Comparison of ENCODE assay signal across 21 cellular contexts in genomic region chr5:102718819-102719218, GRCh38. TPM values are rescaled to one million over a fixed set of nuclear protein-coding genes. Genes with fewer than 3 reads are reported as not detected.
DNase-seq lines count a peak whose midpoint lies in the region; ATAC-seq and TF ChIP-seq lines count a peak whose summit lies in the region.
"Had no signal": no experiment of that assay in that cellular context is flagged by ENCODE, and none has a peak within 500 bp of the region (broad histone marks: within the 10 kb centered on the region; RNA-seq: fewer than 3 reads in every experiment).

No MANE protein-coding gene starts in this region.

- H3K36me3 Mint-ChIP-seq in HFFc6 (ENCODE audit: low read depth), result no peaks in the 10 kb centered on the region; the same call in 1 of the 2 replicates
- H3K36me3 Mint-ChIP-seq: stimulated activated naive B cell treated with anti-CD40 and anti-IgM and Interleukin-4, amounts not matched to agents 10 μg/mL and 1 μg/mL and 100 μg/mL, for 72 hours had no signal

- H3K4me1 ChIP-seq in foreskin keratinocyte (peaks cover 51% of the 10 kb centered on the region), heart right ventricle (peaks cover 0 to 5% (median 0%) of the 10 kb centered on the region in 9 donors)

- H3K27me3 Mint-ChIP-seq in HFFc6 (ENCODE audit: insufficient read depth), result no peaks in the 10 kb centered on the region
- H3K27me3 Mint-ChIP-seq: dendritic cell treated with granulocyte-macrophage colony-stimulating factor and Interleukin-4, amounts not matched to agents 40 ng/mL and 50 ng/mL, for 4 days; stimulated activated naive B cell treated with anti-CD40 and anti-IgM and Interleukin-4, amounts not matched to agents 10 μg/mL and 1 μg/mL and 100 μg/mL, for 72 hours had no signal

- H3K36me3 ChIP-seq in heart right ventricle, result no peaks in the 10 kb centered on the region
- H3K36me3 ChIP-seq: brain microvascular endothelial cell had no signal

- H3K27ac ChIP-seq in foreskin keratinocyte (peak overlapping the region; percentile 76), heart right ventricle (no peak overlapping the region)
- H3K27ac ChIP-seq: brain microvascular endothelial cell had no signal

- intact Hi-C loops in heart right ventricle (cut with DNase I), result no loop called here

- peak; percentile 22 for DNase-seq in AG08395 (ENCODE audit: low spot score)
- peak; percentile 26 for DNase-seq in HFFc6
- peak; percentile 4 for DNase-seq in astrocyte of the cerebellum (ENCODE audit: low read depth)
- peak; percentile 81 to 88 for DNase-seq in foreskin keratinocyte
- no peak for DNase-seq in heart right ventricle
- no peak for DNase-seq in NCI-H774 (lab: John Stamatoyannopoulos, UW)
- DNase-seq: activated T-cell treated with anti-CD3 and anti-CD28 coated beads, Interleukin-2, amount 50 U/mL, for 48 hours; brain microvascular endothelial cell; CD4-positive, alpha-beta memory T cell; DMS79 treated with DMSO at 0.1 percent for 48 hours; H7; NCI-H2081; NCI-H510A; nephron progenitor cell; Right ventricle myocardium superior; stimulated activated naive B cell treated with anti-CD40 and anti-IgM and Interleukin-4, amounts not matched to agents 10 μg/mL and 1 μg/mL and 100 μg/mL, for 72 hours; T-helper 17 cell had no signal

- ATAC-seq in foreskin keratinocyte, result peak; percentile 88
- no peak for ATAC-seq in heart right ventricle
- no peak for ATAC-seq in SK-N-SH treated with all-trans-retinoic acid at 6 μM for 48 hours
- no peak for ATAC-seq in GM18861 (IDR thresholded peaks at IDR 0.05; ENCODE audit: unreplicated experiment)
- ATAC-seq: stimulated activated naive B cell treated with anti-CD40 and anti-IgM and Interleukin-4, amounts not matched to agents 10 μg/mL and 1 μg/mL and 100 μg/mL, for 72 hours; T-helper 17 cell had no signal

- no peaks in the 10 kb centered on the region for H3K9me3 Mint-ChIP-seq in HFFc6
- H3K9me3 Mint-ChIP-seq: dendritic cell treated with granulocyte-macrophage colony-stimulating factor and Interleukin-4, amounts not matched to agents 40 ng/mL and 50 ng/mL, for 4 days had no signal

- in situ Hi-C loops in astrocyte of the cerebellum (cut with HindIII; ENCODE audit: low sequenced_read_pairs), result no loop called here

- H3K9me3 ChIP-seq in heart right ventricle, result no peaks in the 10 kb centered on the region

- H3K27ac Mint-ChIP-seq in HFFc6, result peak overlapping the region; percentile 24; the same call in 1 of the 2 replicates
- H3K27ac Mint-ChIP-seq: activated naive CD4-positive, alpha-beta T cell treated with anti-CD3 and anti-CD28 coated beads, Interleukin-2, amount 50 U/mL, for 72 hours; CD4-positive, alpha-beta memory T cell; dendritic cell treated with granulocyte-macrophage colony-stimulating factor and Interleukin-4, amounts not matched to agents 40 ng/mL and 50 ng/mL, for 4 days; stimulated activated naive B cell treated with anti-CD40 and anti-IgM and Interleukin-4, amounts not matched to agents 10 μg/mL and 1 μg/mL and 100 μg/mL, for 72 hours; T-helper 17 cell had no signal

- WGBS in heart right ventricle, 2 donors, result 76 to 84% methylated on average over 4 of the region's 4 CpGs

- H3K4me3 ChIP-seq in astrocyte of the cerebellum (ENCODE audit: low read depth, low read length) (no peak overlapping the region), heart right ventricle (no peak overlapping the region)

- peaks cover 88% of the 10 kb centered on the region for H3K4me1 Mint-ChIP-seq in HFFc6 (ENCODE audit: low read depth)
- H3K4me1 Mint-ChIP-seq: CD4-positive, alpha-beta memory T cell; T-helper 17 cell had no signal

- no peak overlapping the region for H3K4me3 Mint-ChIP-seq in HFFc6
- H3K4me3 Mint-ChIP-seq: CD4-positive, alpha-beta memory T cell; dendritic cell treated with granulocyte-macrophage colony-stimulating factor and Interleukin-4, amounts not matched to agents 40 ng/mL and 50 ng/mL, for 4 days; nephron progenitor cell; stimulated activated naive B cell treated with anti-CD40 and anti-IgM and Interleukin-4, amounts not matched to agents 10 μg/mL and 1 μg/mL and 100 μg/mL, for 72 hours; T-helper 17 cell had no signal

- no peak for TF ChIP-seq CTCF in HFFc6 (IDR thresholded peaks at IDR 0.05)
- no peak for TF ChIP-seq CTCF in astrocyte of the cerebellum (IDR thresholded peaks at IDR 0.05; ENCODE audit: low read depth, low read length, missing control alignments)
- no peak for TF ChIP-seq CTCF in foreskin keratinocyte (conservative IDR thresholded peaks at IDR 0.05)
- TF ChIP-seq CTCF in heart right ventricle (IDR thresholded peaks at IDR 0.05), result no peak

- H3K27me3 ChIP-seq in foreskin keratinocyte, result no peaks in the 10 kb centered on the region
- H3K27me3 ChIP-seq in heart right ventricle, result no peaks in the 10 kb centered on the region
- H3K27me3 ChIP-seq: brain microvascular endothelial cell had no signal

TF ChIP-seq in SK-N-SH treated with all-trans-retinoic acid at 6 μM for 48 hours, 23 proteins besides CTCF, POLR2A, EP300 and RAD21 (continues in another document):
- TF ChIP-seq ZC3H10 (CRISPR knock-in tag; IDR thresholded peaks at IDR 0.05) (no peak), ZNF70 (CRISPR knock-in tag; IDR thresholded peaks at IDR 0.05) (no peak), ISL1 (CRISPR knock-in tag; IDR thresholded peaks at IDR 0.05) (no peak), CSRNP3 (CRISPR knock-in tag; IDR thresholded peaks at IDR 0.05) (no peak), SNAI2 (CRISPR knock-in tag; IDR thresholded peaks at IDR 0.05) (no peak), PPARA (CRISPR knock-in tag; IDR thresholded peaks at IDR 0.05; ENCODE audit: borderline replicate concordance) (no peak), ZFP30 (CRISPR knock-in tag; IDR thresholded peaks at IDR 0.05) (no peak), TSHZ2 (CRISPR knock-in tag; IDR thresholded peaks at IDR 0.05) (no peak), CSDC2 (CRISPR knock-in tag; IDR thresholded peaks at IDR 0.05) (no peak)
- TF ChIP-seq, protein P1, sequence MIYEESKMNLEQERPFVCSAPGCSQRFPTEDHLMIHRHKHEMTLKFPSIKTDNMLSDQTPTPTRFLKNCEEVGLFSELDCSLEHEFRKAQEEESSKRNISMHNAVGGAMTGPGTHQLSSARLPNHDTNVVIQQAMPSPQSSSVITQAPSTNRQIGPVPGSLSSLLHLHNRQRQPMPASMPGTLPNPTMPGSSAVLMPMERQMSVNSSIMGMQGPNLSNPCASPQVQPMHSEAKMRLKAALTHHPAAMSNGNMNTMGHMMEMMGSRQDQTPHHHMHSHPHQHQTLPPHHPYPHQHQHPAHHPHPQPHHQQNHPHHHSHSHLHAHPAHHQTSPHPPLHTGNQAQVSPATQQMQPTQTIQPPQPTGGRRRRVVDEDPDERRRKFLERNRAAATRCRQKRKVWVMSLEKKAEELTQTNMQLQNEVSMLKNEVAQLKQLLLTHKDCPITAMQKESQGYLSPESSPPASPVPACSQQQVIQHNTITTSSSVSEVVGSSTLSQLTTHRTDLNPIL (CRISPR knock-in tag; IDR thresholded peaks at IDR 0.05; ENCODE audit: low read depth), result no peak

RNA-seq across cellular contexts. Expression of gene PAM, which starts 36.3 kb away (rescaled TPM):
- 100 to 1,000 TPM; 164 to 266 (median 182) TPM for total RNA-seq in HFFc6 (2021; fragmentation: NEBNext Ultra II Directional; extraction: Animal tissue kit (Norgen Biotek cat#: 25700))
- total RNA-seq in foreskin keratinocyte (56.6 and 63.3 TPM in 2 replicates), heart right ventricle (1,000 to 10,000 TPM in 8 of 10 donors, 100 to 1,000 TPM in 2; 917 to 1,485 (median 1,108) TPM)
- polyA plus RNA-seq in foreskin keratinocyte (37.4 and 38.3 TPM in 2 replicates), heart right ventricle (100 to 1,000 TPM; 488 to 515 TPM)

Comparison
In these comparisons a context has a peak if more than half of its experiments do, and no peak if none do; other contexts are left out.
1. DNase-seq: peak in AG08395 (single experiment), HFFc6 (single experiment), astrocyte of the cerebellum (single experiment) and foreskin keratinocyte (2 of 2); none in heart right ventricle (0 of 2) and NCI-H774 (single experiment).